In the genomic region with DNA sequence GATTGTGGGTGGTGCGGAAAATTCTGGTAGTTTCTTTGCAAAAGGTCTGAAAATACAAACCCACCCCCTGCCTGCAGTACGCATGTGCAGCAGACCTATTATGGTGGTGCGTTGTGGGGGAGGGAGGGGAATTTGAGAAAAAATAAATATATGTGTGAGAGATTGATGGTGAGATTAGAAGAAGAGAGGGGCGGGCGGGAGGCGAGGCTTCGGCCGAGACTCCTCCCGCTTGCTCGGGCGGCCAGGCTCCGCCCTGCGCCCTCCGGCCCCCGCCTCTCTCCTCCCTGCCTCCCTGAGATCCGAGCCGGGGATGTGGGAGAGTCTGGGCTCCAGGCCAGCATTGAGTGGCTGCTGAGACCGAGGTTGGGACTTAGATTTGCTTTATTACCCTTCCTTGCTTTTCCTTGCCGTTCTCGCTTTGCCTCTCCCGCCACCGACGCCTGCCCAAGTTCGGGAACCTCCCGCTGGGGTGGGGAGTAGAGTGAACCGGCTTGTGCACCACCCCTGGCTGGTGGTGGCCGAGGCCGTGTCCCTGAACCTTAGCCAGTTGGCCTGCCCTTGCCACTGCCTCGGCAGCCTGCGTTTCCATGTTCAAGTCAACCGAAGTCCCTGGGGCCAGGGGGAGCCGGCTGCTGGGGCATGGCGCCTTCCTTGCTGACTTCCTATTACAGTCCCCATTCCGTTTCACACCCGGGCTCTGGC, we compare ENCODE assay signal across 1 cellular context.
TF ChIP-seq lines count a peak whose summit lies in the region.

No MANE protein-coding gene starts in this region.

TF ChIP-seq in HepG2, 621 proteins besides CTCF, POLR2A, EP300 and RAD21 (continued from another document and continues in another):
- TF ChIP-seq, protein P1, sequence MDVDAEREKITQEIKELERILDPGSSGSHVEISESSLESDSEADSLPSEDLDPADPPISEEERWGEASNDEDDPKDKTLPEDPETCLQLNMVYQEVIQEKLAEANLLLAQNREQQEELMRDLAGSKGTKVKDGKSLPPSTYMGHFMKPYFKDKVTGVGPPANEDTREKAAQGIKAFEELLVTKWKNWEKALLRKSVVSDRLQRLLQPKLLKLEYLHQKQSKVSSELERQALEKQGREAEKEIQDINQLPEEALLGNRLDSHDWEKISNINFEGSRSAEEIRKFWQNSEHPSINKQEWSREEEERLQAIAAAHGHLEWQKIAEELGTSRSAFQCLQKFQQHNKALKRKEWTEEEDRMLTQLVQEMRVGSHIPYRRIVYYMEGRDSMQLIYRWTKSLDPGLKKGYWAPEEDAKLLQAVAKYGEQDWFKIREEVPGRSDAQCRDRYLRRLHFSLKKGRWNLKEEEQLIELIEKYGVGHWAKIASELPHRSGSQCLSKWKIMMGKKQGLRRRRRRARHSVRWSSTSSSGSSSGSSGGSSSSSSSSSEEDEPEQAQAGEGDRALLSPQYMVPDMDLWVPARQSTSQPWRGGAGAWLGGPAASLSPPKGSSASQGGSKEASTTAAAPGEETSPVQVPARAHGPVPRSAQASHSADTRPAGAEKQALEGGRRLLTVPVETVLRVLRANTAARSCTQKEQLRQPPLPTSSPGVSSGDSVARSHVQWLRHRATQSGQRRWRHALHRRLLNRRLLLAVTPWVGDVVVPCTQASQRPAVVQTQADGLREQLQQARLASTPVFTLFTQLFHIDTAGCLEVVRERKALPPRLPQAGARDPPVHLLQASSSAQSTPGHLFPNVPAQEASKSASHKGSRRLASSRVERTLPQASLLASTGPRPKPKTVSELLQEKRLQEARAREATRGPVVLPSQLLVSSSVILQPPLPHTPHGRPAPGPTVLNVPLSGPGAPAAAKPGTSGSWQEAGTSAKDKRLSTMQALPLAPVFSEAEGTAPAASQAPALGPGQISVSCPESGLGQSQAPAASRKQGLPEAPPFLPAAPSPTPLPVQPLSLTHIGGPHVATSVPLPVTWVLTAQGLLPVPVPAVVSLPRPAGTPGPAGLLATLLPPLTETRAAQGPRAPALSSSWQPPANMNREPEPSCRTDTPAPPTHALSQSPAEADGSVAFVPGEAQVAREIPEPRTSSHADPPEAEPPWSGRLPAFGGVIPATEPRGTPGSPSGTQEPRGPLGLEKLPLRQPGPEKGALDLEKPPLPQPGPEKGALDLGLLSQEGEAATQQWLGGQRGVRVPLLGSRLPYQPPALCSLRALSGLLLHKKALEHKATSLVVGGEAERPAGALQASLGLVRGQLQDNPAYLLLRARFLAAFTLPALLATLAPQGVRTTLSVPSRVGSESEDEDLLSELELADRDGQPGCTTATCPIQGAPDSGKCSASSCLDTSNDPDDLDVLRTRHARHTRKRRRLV (CRISPR knock-in tag; IDR thresholded peaks at IDR 0.05): 0 out of 2 replicates have a peak, but pooled peaks have one; percentile 67
- 0 out of 2 replicates have a peak, but pooled peaks have one; percentile 67 for TF ChIP-seq ZNF235 (CRISPR knock-in tag; IDR thresholded peaks at IDR 0.05; ENCODE audit: borderline replicate concordance)
- TF ChIP-seq ZNF619 (CRISPR knock-in tag; IDR thresholded peaks at IDR 0.05): peak; percentile 68; the same call in 1 of the 2 replicates
- TF ChIP-seq NRL (CRISPR knock-in tag; IDR thresholded peaks at IDR 0.05; ENCODE audit: borderline replicate concordance): peak; percentile 75; the same call in 1 of the 2 replicates
- peak; percentile 52 for TF ChIP-seq TBL1XR1 (IDR thresholded peaks at IDR 0.05; ENCODE audit: borderline replicate concordance, low read length, partially characterized antibody)
- TF ChIP-seq ELF3 (CRISPR knock-in tag; IDR thresholded peaks at IDR 0.05): peak; percentile 62
- 0 out of 2 replicates have a peak, but pooled peaks have one; percentile 36 for TF ChIP-seq GATAD2A (CRISPR knock-in tag; IDR thresholded peaks at IDR 0.05)
- peak; percentile 69; the same call in 1 of the 2 replicates for TF ChIP-seq ESRRA (CRISPR knock-in tag; IDR thresholded peaks at IDR 0.05; ENCODE audit: low read depth)
- TF ChIP-seq MXD4 (CRISPR knock-in tag; IDR thresholded peaks at IDR 0.05): peak; percentile 55; the same call in 1 of the 2 replicates
- TF ChIP-seq BHLHE40 (IDR thresholded peaks at IDR 0.05; ENCODE audit: low read length): no peak
- TF ChIP-seq NCOA1 (CRISPR knock-in tag; IDR thresholded peaks at IDR 0.05): no peak
- TF ChIP-seq KDM5B (CRISPR knock-in tag; IDR thresholded peaks at IDR 0.05; ENCODE audit: borderline replicate concordance): peak; percentile 80
- TF ChIP-seq RARA (CRISPR knock-in tag; IDR thresholded peaks at IDR 0.05): peak; percentile 91
- TF ChIP-seq, protein P2, sequence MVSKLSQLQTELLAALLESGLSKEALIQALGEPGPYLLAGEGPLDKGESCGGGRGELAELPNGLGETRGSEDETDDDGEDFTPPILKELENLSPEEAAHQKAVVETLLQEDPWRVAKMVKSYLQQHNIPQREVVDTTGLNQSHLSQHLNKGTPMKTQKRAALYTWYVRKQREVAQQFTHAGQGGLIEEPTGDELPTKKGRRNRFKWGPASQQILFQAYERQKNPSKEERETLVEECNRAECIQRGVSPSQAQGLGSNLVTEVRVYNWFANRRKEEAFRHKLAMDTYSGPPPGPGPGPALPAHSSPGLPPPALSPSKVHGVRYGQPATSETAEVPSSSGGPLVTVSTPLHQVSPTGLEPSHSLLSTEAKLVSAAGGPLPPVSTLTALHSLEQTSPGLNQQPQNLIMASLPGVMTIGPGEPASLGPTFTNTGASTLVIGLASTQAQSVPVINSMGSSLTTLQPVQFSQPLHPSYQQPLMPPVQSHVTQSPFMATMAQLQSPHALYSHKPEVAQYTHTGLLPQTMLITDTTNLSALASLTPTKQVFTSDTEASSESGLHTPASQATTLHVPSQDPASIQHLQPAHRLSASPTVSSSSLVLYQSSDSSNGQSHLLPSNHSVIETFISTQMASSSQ (IDR thresholded peaks at IDR 0.05; ENCODE audit: low read depth): no peak
- TF ChIP-seq, protein P2 (CRISPR knock-in tag; IDR thresholded peaks at IDR 0.05; ENCODE audit: borderline replicate concordance): peak; percentile 49; the same call in 1 of the 2 replicates
- peak; percentile 62; the same call in 1 of the 2 replicates for TF ChIP-seq ZNF501 (CRISPR knock-in tag; IDR thresholded peaks at IDR 0.05)
- TF ChIP-seq, protein P3, sequence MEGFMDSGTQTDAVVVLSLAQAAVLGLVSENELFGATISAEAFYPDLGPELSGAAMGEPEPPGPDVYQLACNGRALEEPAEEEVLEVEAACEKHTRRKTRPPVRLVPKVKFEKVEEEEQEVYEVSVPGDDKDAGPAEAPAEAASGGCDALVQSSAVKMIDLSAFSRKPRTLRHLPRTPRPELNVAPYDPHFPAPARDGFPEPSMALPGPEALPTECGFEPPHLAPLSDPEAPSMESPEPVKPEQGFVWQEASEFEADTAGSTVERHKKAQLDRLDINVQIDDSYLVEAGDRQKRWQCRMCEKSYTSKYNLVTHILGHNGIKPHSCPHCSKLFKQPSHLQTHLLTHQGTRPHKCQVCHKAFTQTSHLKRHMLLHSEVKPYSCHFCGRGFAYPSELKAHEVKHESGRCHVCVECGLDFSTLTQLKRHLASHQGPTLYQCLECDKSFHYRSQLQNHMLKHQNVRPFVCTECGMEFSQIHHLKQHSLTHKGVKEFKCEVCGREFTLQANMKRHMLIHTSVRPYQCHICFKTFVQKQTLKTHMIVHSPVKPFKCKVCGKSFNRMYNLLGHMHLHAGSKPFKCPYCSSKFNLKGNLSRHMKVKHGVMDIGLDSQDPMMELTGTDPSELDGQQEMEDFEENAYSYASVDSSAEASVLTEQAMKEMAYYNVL (CRISPR knock-in tag; IDR thresholded peaks at IDR 0.05; ENCODE audit: borderline replicate concordance): no peak
- no peak for TF ChIP-seq KMT2A (CRISPR knock-in tag; IDR thresholded peaks at IDR 0.05)
- TF ChIP-seq RXRA (CRISPR knock-in tag; IDR thresholded peaks at IDR 0.05): peak; percentile 83
- TF ChIP-seq MED1 (CRISPR knock-in tag; IDR thresholded peaks at IDR 0.05): 0 out of 2 replicates have a peak, but pooled peaks have one; percentile 18
- no peak for TF ChIP-seq LCORL (IDR thresholded peaks at IDR 0.05)
- peak; percentile 62 for TF ChIP-seq LCORL (CRISPR knock-in tag; IDR thresholded peaks at IDR 0.05)
- TF ChIP-seq, protein P4, sequence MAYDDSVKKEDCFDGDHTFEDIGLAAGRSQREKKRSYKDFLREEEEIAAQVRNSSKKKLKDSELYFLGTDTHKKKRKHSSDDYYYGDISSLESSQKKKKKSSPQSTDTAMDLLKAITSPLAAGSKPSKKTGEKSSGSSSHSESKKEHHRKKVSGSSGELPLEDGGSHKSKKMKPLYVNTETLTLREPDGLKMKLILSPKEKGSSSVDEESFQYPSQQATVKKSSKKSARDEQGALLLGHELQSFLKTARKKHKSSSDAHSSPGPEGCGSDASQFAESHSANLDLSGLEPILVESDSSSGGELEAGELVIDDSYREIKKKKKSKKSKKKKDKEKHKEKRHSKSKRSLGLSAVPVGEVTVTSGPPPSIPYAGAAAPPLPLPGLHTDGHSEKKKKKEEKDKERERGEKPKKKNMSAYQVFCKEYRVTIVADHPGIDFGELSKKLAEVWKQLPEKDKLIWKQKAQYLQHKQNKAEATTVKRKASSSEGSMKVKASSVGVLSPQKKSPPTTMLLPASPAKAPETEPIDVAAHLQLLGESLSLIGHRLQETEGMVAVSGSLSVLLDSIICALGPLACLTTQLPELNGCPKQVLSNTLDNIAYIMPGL (CRISPR knock-in tag; IDR thresholded peaks at IDR 0.05; ENCODE audit: borderline replicate concordance in 1 of 2, low read depth in 1 of 2): peak; percentile 49 to 78; a peak in 3 of 4 replicates
- peak; percentile 86 for TF ChIP-seq ZNF263 (CRISPR knock-in tag; IDR thresholded peaks at IDR 0.05)
- TF ChIP-seq NR2F6 (IDR thresholded peaks at IDR 0.05): no peak
- TF ChIP-seq NR2F6 (CRISPR knock-in tag; IDR thresholded peaks at IDR 0.05): peak; percentile 56; the same call in 1 of the 2 replicates
- TF ChIP-seq ARNT2 (CRISPR knock-in tag; IDR thresholded peaks at IDR 0.05; ENCODE audit: low read depth): no peak
- peak; percentile 47; the same call in 1 of the 2 replicates for TF ChIP-seq HDAC2 (CRISPR knock-in tag; IDR thresholded peaks at IDR 0.05)
- TF ChIP-seq, protein P5, sequence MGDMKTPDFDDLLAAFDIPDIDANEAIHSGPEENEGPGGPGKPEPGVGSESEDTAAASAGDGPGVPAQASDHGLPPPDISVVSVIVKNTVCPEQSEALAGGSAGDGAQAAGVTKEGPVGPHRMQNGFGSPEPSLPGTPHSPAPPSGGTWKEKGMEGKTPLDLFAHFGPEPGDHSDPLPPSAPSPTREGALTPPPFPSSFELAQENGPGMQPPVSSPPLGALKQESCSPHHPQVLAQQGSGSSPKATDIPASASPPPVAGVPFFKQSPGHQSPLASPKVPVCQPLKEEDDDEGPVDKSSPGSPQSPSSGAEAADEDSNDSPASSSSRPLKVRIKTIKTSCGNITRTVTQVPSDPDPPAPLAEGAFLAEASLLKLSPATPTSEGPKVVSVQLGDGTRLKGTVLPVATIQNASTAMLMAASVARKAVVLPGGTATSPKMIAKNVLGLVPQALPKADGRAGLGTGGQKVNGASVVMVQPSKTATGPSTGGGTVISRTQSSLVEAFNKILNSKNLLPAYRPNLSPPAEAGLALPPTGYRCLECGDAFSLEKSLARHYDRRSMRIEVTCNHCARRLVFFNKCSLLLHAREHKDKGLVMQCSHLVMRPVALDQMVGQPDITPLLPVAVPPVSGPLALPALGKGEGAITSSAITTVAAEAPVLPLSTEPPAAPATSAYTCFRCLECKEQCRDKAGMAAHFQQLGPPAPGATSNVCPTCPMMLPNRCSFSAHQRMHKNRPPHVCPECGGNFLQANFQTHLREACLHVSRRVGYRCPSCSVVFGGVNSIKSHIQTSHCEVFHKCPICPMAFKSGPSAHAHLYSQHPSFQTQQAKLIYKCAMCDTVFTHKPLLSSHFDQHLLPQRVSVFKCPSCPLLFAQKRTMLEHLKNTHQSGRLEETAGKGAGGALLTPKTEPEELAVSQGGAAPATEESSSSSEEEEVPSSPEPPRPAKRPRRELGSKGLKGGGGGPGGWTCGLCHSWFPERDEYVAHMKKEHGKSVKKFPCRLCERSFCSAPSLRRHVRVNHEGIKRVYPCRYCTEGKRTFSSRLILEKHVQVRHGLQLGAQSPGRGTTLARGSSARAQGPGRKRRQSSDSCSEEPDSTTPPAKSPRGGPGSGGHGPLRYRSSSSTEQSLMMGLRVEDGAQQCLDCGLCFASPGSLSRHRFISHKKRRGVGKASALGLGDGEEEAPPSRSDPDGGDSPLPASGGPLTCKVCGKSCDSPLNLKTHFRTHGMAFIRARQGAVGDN (CRISPR knock-in tag; IDR thresholded peaks at IDR 0.05): peak; percentile 89
- no peak for TF ChIP-seq SYNCRIP (IDR thresholded peaks at IDR 0.05; ENCODE audit: insufficient read depth, low read depth, low read length)
- TF ChIP-seq ZFP1 (CRISPR knock-in tag; IDR thresholded peaks at IDR 0.05): no peak
- peak; percentile 64 for TF ChIP-seq TAF1 (CRISPR knock-in tag; IDR thresholded peaks at IDR 0.05)
- no peak; the same call in 1 of the 2 replicates for TF ChIP-seq ZNF317 (CRISPR knock-in tag; IDR thresholded peaks at IDR 0.05)
- TF ChIP-seq, protein P6, sequence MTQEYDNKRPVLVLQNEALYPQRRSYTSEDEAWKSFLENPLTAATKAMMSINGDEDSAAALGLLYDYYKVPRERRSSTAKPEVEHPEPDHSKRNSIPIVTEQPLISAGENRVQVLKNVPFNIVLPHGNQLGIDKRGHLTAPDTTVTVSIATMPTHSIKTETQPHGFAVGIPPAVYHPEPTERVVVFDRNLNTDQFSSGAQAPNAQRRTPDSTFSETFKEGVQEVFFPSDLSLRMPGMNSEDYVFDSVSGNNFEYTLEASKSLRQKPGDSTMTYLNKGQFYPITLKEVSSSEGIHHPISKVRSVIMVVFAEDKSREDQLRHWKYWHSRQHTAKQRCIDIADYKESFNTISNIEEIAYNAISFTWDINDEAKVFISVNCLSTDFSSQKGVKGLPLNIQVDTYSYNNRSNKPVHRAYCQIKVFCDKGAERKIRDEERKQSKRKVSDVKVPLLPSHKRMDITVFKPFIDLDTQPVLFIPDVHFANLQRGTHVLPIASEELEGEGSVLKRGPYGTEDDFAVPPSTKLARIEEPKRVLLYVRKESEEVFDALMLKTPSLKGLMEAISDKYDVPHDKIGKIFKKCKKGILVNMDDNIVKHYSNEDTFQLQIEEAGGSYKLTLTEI (CRISPR knock-in tag; conservative IDR thresholded peaks at IDR 0.05): no peak
- peak; percentile 7; the same call in 1 of the 2 replicates for TF ChIP-seq STAT5B (CRISPR knock-in tag; IDR thresholded peaks at IDR 0.05)
